8 cellular contexts compared by ENCODE assay signal in genomic region chr2:135744761-135745314, GRCh38. TPM values are rescaled to one million over a fixed set of nuclear protein-coding genes. Genes with fewer than 3 reads are reported as not detected.
A peak's percentile ranks its signal among the peaks of the same experiment; 100 is the strongest.
DNase-seq lines count a peak whose midpoint lies in the region; ATAC-seq and TF ChIP-seq lines count a peak whose summit lies in the region.

No MANE protein-coding gene starts in this region.

- H3K4me3 ChIP-seq in HFF-Myc (replicated peaks; ENCODE audit: low read depth, low read length): no peak overlapping the region; the same call in 1 of the 2 replicates

- peak; percentile 24 for ATAC-seq in esophagus mucosa
- ATAC-seq in HG02763 (IDR thresholded peaks at IDR 0.05; ENCODE audit: unreplicated experiment): no peak

- peak; percentile 26 for TF ChIP-seq CTCF in HFF-Myc (IDR thresholded peaks at IDR 0.05; ENCODE audit: low read depth, low read length, missing control alignments)

- in situ Hi-C loops in SK-MEL-5 (cut with HindIII; ENCODE audit: low pct_unique_long_range_greater_than_20kb, low sequenced_read_pairs): no loop called here

- DNase-seq in EH (ENCODE audit: low read depth) (peak; percentile 37), HFF-Myc (ENCODE audit: extremely low read depth, low read depth) (no peak), SK-MEL-5 (ENCODE audit: low read depth, low spot score) (peak; percentile 52), cerebellum (ENCODE audit: low spot score) (no peak), amygdala (lab: John Stamatoyannopoulos, UW) (no peak)
- DNase-seq in stimulated activated CD4-positive, alpha-beta T cell treated with anti-CD3 and anti-CD28 coated beads, Interleukin-4, amount 100 ng/mL, for 24 hours: peak; percentile 24

RNA-seq across cellular contexts. Expression of gene UBXN4, which starts 3.2 kb away (rescaled TPM):
- 43.2 and 52.7 TPM in 2 replicates for total RNA-seq in SK-MEL-5 (2014; rRNA removed; shearing (Covaris generic))
- polyA plus RNA-seq in SK-MEL-5 (2015; cell fraction: cytosol; rRNA removed): 29.9 and 36.5 TPM in 2 replicates
- 185 and 234 TPM in 2 replicates for polyA plus RNA-seq in SK-MEL-5 (2015; cell fraction: nucleus; rRNA removed)
- 52.4 TPM for total RNA-seq in esophagus mucosa
- total RNA-seq in cerebellum: 80.9 TPM

Comparison
In these comparisons a context has a peak if more than half of its experiments do, and no peak if none do; other contexts are left out.
1. DNase-seq: peak in EH (single experiment), SK-MEL-5 (single experiment) and stimulated activated CD4-positive, alpha-beta T cell treated with anti-CD3 and anti-CD28 coated beads, Interleukin-4, amount 100 ng/mL, for 24 hours (single experiment); none in HFF-Myc (single experiment), cerebellum (single experiment) and amygdala (0 of 56).